1 cellular context compared by ENCODE assay signal in genomic region chr17:36181401-36182175, GRCh38.
A peak's percentile ranks its signal among the peaks of the same experiment; 100 is the strongest.
TF ChIP-seq lines count a peak whose summit lies in the region.

No MANE protein-coding gene starts in this region.

TF ChIP-seq in K562, 482 proteins besides CTCF, POLR2A, EP300 and RAD21:
- peak; percentile 38 for TF ChIP-seq EGR1 (conservative IDR thresholded peaks at IDR 0.05)
